ENCODE assay signal across 1 cellular context in the genomic region with DNA sequence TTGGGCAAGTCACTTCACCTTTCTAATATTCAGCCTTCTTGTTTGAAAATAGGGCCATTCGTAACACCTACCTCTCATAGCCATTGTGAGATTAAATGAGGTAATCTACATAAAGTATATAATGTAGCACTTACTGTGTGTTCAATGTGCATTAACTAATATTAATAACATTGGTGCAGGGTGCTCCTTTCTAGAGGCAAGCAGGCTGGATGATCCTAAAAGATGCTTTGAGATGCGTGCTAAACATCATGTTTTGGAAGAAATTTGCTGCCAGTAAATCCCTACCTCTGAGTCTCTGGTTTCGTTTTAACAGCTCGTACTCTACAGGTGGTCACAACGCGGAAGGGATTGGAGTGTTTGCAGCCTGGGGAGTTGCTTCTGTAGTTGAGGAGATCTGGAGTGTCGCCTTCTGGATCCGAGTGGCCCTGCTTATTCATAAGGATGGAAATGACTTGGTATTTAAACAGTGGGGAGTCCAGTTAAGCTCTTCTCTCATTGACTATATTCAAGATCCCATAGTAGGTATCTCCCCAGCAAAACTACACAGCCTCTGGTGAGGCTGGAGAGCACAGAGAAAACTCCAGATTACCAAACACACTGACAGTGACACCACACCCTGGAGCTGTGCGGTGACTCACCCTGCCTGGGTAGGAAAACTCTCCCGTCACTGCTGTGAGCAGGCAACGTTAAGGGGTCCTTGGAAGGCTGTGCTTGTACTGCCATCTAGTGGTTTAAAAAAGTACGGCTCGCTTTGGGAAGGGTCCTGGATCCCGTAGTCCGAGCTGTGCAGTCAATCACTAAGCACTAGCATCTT.
TF ChIP-seq lines count a peak whose summit lies in the region.

No MANE protein-coding gene starts in this region.

TF ChIP-seq in HepG2, 621 proteins besides CTCF, POLR2A, EP300 and RAD21 (continued from another document and continues in another):
- TF ChIP-seq, protein P1, sequence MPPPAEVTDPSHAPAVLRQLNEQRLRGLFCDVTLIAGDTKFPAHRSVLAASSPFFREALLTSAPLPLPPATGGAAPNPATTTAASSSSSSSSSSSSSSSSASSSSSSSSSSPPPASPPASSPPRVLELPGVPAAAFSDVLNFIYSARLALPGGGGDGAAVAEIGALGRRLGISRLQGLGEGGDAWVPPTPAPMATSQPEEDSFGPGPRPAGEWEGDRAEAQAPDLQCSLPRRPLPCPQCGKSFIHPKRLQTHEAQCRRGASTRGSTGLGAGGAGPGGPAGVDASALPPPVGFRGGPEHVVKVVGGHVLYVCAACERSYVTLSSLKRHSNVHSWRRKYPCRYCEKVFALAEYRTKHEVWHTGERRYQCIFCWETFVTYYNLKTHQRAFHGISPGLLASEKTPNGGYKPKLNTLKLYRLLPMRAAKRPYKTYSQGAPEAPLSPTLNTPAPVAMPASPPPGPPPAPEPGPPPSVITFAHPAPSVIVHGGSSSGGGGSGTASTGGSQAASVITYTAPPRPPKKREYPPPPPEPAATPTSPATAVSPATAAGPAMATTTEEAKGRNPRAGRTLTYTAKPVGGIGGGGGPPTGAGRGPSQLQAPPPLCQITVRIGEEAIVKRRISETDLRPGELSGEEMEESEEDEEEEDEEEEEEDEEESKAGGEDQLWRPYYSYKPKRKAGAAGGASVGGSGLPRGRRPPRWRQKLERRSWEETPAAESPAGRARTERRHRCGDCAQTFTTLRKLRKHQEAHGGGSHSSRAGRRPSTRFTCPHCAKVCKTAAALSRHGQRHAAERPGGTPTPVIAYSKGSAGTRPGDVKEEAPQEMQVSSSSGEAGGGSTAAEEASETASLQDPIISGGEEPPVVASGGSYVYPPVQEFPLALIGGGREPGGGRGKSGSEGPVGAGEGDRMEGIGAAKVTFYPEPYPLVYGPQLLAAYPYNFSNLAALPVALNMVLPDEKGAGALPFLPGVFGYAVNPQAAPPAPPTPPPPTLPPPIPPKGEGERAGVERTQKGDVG (CRISPR knock-in tag; IDR thresholded peaks at IDR 0.05; ENCODE audit: borderline replicate concordance) = no peak
- no peak for TF ChIP-seq NPAS2 (CRISPR knock-in tag; IDR thresholded peaks at IDR 0.05; ENCODE audit: borderline replicate concordance)
- TF ChIP-seq HNRNPL (IDR thresholded peaks at IDR 0.05; ENCODE audit: low read depth, low read length) = no peak
- no peak for TF ChIP-seq ZNF33B (CRISPR knock-in tag; IDR thresholded peaks at IDR 0.05)
- peak; percentile 47; the same call in 1 of the 2 replicates for TF ChIP-seq ZNF12 (CRISPR knock-in tag; IDR thresholded peaks at IDR 0.05)
- no peak for TF ChIP-seq SMAD9 (CRISPR knock-in tag; IDR thresholded peaks at IDR 0.05)
- peak; percentile 63; the same call in 1 of the 2 replicates for TF ChIP-seq CBX5 (CRISPR knock-in tag; IDR thresholded peaks at IDR 0.05; ENCODE audit: borderline replicate concordance)
- TF ChIP-seq ZNF331 (CRISPR knock-in tag; IDR thresholded peaks at IDR 0.05) = peak; percentile 37; the same call in 1 of the 2 replicates
- TF ChIP-seq, protein P2, sequence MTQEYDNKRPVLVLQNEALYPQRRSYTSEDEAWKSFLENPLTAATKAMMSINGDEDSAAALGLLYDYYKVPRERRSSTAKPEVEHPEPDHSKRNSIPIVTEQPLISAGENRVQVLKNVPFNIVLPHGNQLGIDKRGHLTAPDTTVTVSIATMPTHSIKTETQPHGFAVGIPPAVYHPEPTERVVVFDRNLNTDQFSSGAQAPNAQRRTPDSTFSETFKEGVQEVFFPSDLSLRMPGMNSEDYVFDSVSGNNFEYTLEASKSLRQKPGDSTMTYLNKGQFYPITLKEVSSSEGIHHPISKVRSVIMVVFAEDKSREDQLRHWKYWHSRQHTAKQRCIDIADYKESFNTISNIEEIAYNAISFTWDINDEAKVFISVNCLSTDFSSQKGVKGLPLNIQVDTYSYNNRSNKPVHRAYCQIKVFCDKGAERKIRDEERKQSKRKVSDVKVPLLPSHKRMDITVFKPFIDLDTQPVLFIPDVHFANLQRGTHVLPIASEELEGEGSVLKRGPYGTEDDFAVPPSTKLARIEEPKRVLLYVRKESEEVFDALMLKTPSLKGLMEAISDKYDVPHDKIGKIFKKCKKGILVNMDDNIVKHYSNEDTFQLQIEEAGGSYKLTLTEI (CRISPR knock-in tag; conservative IDR thresholded peaks at IDR 0.05) = no peak
- peak; percentile 62; the same call in 1 of the 2 replicates for TF ChIP-seq ELF3 (CRISPR knock-in tag; IDR thresholded peaks at IDR 0.05)
- 0 out of 2 replicates have a peak, but pooled peaks have one; percentile 30 for TF ChIP-seq MEF2D (CRISPR knock-in tag; IDR thresholded peaks at IDR 0.05)
- TF ChIP-seq SMAD1 (CRISPR knock-in tag; IDR thresholded peaks at IDR 0.05; ENCODE audit: borderline replicate concordance, low read depth) = no peak
- peak; percentile 96 for TF ChIP-seq STAG1 (CRISPR knock-in tag; IDR thresholded peaks at IDR 0.05)
- TF ChIP-seq MYC (CRISPR knock-in tag; IDR thresholded peaks at IDR 0.05; ENCODE audit: borderline replicate concordance) = no peak
- TF ChIP-seq, protein P3, sequence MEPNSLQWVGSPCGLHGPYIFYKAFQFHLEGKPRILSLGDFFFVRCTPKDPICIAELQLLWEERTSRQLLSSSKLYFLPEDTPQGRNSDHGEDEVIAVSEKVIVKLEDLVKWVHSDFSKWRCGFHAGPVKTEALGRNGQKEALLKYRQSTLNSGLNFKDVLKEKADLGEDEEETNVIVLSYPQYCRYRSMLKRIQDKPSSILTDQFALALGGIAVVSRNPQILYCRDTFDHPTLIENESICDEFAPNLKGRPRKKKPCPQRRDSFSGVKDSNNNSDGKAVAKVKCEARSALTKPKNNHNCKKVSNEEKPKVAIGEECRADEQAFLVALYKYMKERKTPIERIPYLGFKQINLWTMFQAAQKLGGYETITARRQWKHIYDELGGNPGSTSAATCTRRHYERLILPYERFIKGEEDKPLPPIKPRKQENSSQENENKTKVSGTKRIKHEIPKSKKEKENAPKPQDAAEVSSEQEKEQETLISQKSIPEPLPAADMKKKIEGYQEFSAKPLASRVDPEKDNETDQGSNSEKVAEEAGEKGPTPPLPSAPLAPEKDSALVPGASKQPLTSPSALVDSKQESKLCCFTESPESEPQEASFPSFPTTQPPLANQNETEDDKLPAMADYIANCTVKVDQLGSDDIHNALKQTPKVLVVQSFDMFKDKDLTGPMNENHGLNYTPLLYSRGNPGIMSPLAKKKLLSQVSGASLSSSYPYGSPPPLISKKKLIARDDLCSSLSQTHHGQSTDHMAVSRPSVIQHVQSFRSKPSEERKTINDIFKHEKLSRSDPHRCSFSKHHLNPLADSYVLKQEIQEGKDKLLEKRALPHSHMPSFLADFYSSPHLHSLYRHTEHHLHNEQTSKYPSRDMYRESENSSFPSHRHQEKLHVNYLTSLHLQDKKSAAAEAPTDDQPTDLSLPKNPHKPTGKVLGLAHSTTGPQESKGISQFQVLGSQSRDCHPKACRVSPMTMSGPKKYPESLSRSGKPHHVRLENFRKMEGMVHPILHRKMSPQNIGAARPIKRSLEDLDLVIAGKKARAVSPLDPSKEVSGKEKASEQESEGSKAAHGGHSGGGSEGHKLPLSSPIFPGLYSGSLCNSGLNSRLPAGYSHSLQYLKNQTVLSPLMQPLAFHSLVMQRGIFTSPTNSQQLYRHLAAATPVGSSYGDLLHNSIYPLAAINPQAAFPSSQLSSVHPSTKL (CRISPR knock-in tag; IDR thresholded peaks at IDR 0.05) = peak; percentile 43
- TF ChIP-seq KLF6 (CRISPR knock-in tag; IDR thresholded peaks at IDR 0.05) = 0 out of 2 replicates have a peak, but pooled peaks have one; percentile 46
- no peak for TF ChIP-seq GPN1 (CRISPR knock-in tag; IDR thresholded peaks at IDR 0.05; ENCODE audit: borderline replicate concordance)
- TF ChIP-seq SMAD3 (CRISPR knock-in tag; IDR thresholded peaks at IDR 0.05) = 0 out of 2 replicates have a peak, but pooled peaks have one; percentile 35
- TF ChIP-seq, protein P4, sequence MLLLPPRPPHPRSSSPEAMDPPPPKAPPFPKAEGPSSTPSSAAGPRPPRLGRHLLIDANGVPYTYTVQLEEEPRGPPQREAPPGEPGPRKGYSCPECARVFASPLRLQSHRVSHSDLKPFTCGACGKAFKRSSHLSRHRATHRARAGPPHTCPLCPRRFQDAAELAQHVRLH (CRISPR knock-in tag; IDR thresholded peaks at IDR 0.05; ENCODE audit: borderline replicate concordance, low read depth) = peak; percentile 46; the same call in 1 of the 2 replicates
- no peak for TF ChIP-seq ZFP36L2 (CRISPR knock-in tag; IDR thresholded peaks at IDR 0.05)
- TF ChIP-seq FOSL1 (CRISPR knock-in tag; IDR thresholded peaks at IDR 0.05; ENCODE audit: borderline replicate concordance) = peak; percentile 61
- no peak for TF ChIP-seq ZNF652 (CRISPR knock-in tag; IDR thresholded peaks at IDR 0.05; ENCODE audit: borderline replicate concordance, low read depth)
- TF ChIP-seq ETV6 (CRISPR knock-in tag; conservative IDR thresholded peaks at IDR 0.05) = no peak
- TF ChIP-seq HOXA9 (CRISPR knock-in tag; IDR thresholded peaks at IDR 0.05; ENCODE audit: borderline replicate concordance) = no peak
- TF ChIP-seq, protein P5, sequence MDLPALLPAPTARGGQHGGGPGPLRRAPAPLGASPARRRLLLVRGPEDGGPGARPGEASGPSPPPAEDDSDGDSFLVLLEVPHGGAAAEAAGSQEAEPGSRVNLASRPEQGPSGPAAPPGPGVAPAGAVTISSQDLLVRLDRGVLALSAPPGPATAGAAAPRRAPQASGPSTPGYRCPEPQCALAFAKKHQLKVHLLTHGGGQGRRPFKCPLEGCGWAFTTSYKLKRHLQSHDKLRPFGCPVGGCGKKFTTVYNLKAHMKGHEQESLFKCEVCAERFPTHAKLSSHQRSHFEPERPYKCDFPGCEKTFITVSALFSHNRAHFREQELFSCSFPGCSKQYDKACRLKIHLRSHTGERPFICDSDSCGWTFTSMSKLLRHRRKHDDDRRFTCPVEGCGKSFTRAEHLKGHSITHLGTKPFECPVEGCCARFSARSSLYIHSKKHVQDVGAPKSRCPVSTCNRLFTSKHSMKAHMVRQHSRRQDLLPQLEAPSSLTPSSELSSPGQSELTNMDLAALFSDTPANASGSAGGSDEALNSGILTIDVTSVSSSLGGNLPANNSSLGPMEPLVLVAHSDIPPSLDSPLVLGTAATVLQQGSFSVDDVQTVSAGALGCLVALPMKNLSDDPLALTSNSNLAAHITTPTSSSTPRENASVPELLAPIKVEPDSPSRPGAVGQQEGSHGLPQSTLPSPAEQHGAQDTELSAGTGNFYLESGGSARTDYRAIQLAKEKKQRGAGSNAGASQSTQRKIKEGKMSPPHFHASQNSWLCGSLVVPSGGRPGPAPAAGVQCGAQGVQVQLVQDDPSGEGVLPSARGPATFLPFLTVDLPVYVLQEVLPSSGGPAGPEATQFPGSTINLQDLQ (CRISPR knock-in tag; IDR thresholded peaks at IDR 0.05) = no peak
- TF ChIP-seq, protein P6, sequence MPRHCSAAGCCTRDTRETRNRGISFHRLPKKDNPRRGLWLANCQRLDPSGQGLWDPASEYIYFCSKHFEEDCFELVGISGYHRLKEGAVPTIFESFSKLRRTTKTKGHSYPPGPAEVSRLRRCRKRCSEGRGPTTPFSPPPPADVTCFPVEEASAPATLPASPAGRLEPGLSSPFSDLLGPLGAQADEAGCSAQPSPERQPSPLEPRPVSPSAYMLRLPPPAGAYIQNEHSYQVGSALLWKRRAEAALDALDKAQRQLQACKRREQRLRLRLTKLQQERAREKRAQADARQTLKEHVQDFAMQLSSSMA (CRISPR knock-in tag; IDR thresholded peaks at IDR 0.05) = no peak
- TF ChIP-seq, protein P7, sequence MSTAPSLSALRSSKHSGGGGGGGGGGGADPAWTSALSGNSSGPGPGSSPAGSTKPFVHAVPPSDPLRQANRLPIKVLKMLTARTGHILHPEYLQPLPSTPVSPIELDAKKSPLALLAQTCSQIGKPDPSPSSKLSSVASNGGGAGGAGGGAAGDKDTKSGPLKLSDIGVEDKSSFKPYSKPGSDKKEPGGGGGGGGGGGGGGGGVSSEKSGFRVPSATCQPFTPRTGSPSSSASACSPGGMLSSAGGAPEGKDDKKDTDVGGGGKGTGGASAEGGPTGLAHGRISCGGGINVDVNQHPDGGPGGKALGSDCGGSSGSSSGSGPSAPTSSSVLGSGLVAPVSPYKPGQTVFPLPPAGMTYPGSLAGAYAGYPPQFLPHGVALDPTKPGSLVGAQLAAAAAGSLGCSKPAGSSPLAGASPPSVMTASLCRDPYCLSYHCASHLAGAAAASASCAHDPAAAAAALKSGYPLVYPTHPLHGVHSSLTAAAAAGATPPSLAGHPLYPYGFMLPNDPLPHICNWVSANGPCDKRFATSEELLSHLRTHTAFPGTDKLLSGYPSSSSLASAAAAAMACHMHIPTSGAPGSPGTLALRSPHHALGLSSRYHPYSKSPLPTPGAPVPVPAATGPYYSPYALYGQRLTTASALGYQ (CRISPR knock-in tag; IDR thresholded peaks at IDR 0.05) = no peak
- TF ChIP-seq GTF3A (CRISPR knock-in tag; conservative IDR thresholded peaks at IDR 0.05) = no peak
- no peak for TF ChIP-seq PPARG (CRISPR knock-in tag; conservative IDR thresholded peaks at IDR 0.05)
- TF ChIP-seq, protein P8, sequence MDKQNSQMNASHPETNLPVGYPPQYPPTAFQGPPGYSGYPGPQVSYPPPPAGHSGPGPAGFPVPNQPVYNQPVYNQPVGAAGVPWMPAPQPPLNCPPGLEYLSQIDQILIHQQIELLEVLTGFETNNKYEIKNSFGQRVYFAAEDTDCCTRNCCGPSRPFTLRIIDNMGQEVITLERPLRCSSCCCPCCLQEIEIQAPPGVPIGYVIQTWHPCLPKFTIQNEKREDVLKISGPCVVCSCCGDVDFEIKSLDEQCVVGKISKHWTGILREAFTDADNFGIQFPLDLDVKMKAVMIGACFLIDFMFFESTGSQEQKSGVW (CRISPR knock-in tag; IDR thresholded peaks at IDR 0.05; ENCODE audit: borderline replicate concordance) = no peak
- no peak for TF ChIP-seq ZNF530 (CRISPR knock-in tag; IDR thresholded peaks at IDR 0.05; ENCODE audit: low read depth)
- TF ChIP-seq PHF5A (CRISPR knock-in tag; IDR thresholded peaks at IDR 0.05; ENCODE audit: low read depth, unreplicated experiment) = no peak
- TF ChIP-seq, protein P9, sequence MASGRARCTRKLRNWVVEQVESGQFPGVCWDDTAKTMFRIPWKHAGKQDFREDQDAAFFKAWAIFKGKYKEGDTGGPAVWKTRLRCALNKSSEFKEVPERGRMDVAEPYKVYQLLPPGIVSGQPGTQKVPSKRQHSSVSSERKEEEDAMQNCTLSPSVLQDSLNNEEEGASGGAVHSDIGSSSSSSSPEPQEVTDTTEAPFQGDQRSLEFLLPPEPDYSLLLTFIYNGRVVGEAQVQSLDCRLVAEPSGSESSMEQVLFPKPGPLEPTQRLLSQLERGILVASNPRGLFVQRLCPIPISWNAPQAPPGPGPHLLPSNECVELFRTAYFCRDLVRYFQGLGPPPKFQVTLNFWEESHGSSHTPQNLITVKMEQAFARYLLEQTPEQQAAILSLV (CRISPR knock-in tag; IDR thresholded peaks at IDR 0.05; ENCODE audit: borderline replicate concordance) = no peak
- TF ChIP-seq ONECUT2 (CRISPR knock-in tag; IDR thresholded peaks at IDR 0.05) = no peak
- no peak for TF ChIP-seq SYNCRIP (IDR thresholded peaks at IDR 0.05; ENCODE audit: insufficient read depth, low read depth, low read length)
- no peak for TF ChIP-seq ZNF207 (IDR thresholded peaks at IDR 0.05; ENCODE audit: borderline replicate concordance)
- peak; percentile 24; the same call in 1 of the 2 replicates for TF ChIP-seq TBX2 (CRISPR knock-in tag; IDR thresholded peaks at IDR 0.05; ENCODE audit: borderline replicate concordance)
- no peak for TF ChIP-seq FOXA1 (IDR thresholded peaks at IDR 0.05)
- TF ChIP-seq FOXA1 (CRISPR knock-in tag; IDR thresholded peaks at IDR 0.05) = no peak
- TF ChIP-seq, protein P10, sequence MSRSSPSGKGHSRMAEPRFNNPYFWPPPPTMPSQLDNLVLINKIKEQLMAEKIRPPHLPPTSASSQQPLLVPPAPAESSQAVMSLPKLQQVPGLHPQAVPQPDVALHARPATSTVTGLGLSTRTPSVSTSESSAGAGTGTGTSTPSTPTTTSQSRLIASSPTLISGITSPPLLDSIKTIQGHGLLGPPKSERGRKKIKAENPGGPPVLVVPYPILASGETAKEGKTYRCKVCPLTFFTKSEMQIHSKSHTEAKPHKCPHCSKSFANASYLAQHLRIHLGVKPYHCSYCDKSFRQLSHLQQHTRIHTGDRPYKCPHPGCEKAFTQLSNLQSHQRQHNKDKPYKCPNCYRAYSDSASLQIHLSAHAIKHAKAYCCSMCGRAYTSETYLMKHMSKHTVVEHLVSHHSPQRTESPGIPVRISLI (CRISPR knock-in tag; IDR thresholded peaks at IDR 0.05; ENCODE audit: borderline replicate concordance) = no peak
- no peak for TF ChIP-seq SKI (IDR thresholded peaks at IDR 0.05; ENCODE audit: partially characterized antibody)
